17 cellular contexts compared by ENCODE assay signal in the genomic region with DNA sequence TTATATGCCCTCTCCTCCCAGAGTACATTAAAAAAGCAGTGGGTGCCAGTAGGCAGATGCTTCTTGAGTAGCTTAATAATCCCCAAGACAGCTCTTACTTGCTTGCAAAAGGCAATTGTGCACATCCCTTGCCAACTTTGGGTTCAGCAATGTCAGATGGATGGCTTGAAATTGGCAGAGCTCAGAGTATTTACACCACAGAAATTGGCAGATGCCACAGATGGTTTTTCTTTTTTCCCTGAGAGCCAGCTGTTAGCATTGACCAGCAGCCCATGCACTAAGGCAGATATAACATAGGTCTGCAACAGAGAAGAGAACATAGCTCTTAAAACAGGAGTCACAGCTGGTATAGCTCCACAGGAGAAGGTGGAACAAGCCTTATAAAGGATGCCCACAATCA. TPM values are rescaled to one million over a fixed set of nuclear protein-coding genes. Genes with fewer than 3 reads are reported as not detected.
DNase-seq lines count a peak whose midpoint lies in the region; ATAC-seq and TF ChIP-seq lines count a peak whose summit lies in the region.
"Had no signal": no experiment of that assay in that cellular context is flagged by ENCODE, and none has a peak within 500 bp of the region (broad histone marks: within the 10 kb centered on the region; RNA-seq: fewer than 3 reads in every experiment).

No MANE protein-coding gene starts in this region.

- no peaks in the 10 kb centered on the region for H3K79me2 ChIP-seq in DOHH2 (ENCODE audit: control insufficient read depth, low read length)

- no peaks in the 10 kb centered on the region for H4K20me1 ChIP-seq in DOHH2 (ENCODE audit: control insufficient read depth, insufficient read depth, low read depth, low read length)

- no peak overlapping the region for H3K27ac ChIP-seq in CD4-positive, CD25-positive, alpha-beta regulatory T cell (ENCODE audit: insufficient read depth, low read length, poor library complexity, severe bottlenecking)
- H3K27ac ChIP-seq in DOHH2 (ENCODE audit: low read depth, low read length), result peak overlapping the region; percentile 95
- H3K27ac ChIP-seq: epithelial cell of prostate, right atrium auricular region, thoracic aorta had no signal

- H3F3A ChIP-seq in DOHH2 (ENCODE audit: control insufficient read depth, insufficient read depth), result peaks cover 26% of the 10 kb centered on the region

- ATAC-seq in CD4-positive, CD25-positive, alpha-beta regulatory T cell (ENCODE audit: low read depth in 2 of 2), result no peak
- ATAC-seq in effector memory CD8-positive, alpha-beta T cell (replicated peaks), result no peak
- ATAC-seq in HG03571 (IDR thresholded peaks at IDR 0.05; ENCODE audit: unreplicated experiment), result no peak

- no peak for TF ChIP-seq CTCF in DOHH2 (IDR thresholded peaks at IDR 0.05; ENCODE audit: low read depth, low read length, poor library complexity, severe bottlenecking)

- no peaks in the 10 kb centered on the region for H3K27me3 ChIP-seq in CD4-positive, CD25-positive, alpha-beta regulatory T cell (ENCODE audit: control insufficient read depth, insufficient read depth, low read length)
- no peaks in the 10 kb centered on the region for H3K27me3 ChIP-seq in DOHH2 (ENCODE audit: control insufficient read depth, low read length)
- H3K27me3 ChIP-seq: right atrium auricular region had no signal

- peak overlapping the region; percentile 0 for H3K4me3 ChIP-seq in CD4-positive, CD25-positive, alpha-beta regulatory T cell (ENCODE audit: low read depth, low read length)
- H3K4me3 ChIP-seq in DOHH2 (ENCODE audit: low read length), result peak overlapping the region; percentile 58
- H3K4me3 ChIP-seq: right atrium auricular region, thoracic aorta had no signal

- H3K9me3 Mint-ChIP-seq in CD4-positive, CD25-positive, alpha-beta regulatory T cell, result peaks cover 0 to 4% (median 0%) of the 10 kb centered on the region in 7 donors
- H3K9me3 Mint-ChIP-seq in effector memory CD8-positive, alpha-beta T cell, result no peaks in the 10 kb centered on the region

- H3K4me1 ChIP-seq in CD4-positive, CD25-positive, alpha-beta regulatory T cell (ENCODE audit: control insufficient read depth, insufficient read depth, low read length, poor library complexity, severe bottlenecking), result peaks cover 41% of the 10 kb centered on the region
- peaks cover 78% of the 10 kb centered on the region for H3K4me1 ChIP-seq in DOHH2 (ENCODE audit: control insufficient read depth, low read length)
- H3K4me1 ChIP-seq: right atrium auricular region had no signal

- no peaks in the 10 kb centered on the region for H3K9me2 ChIP-seq in DOHH2 (replicated peaks; ENCODE audit: control insufficient read depth, low read length)

- peak overlapping the region; percentile 44 to 98 (median 88) for H3K27ac Mint-ChIP-seq in CD4-positive, CD25-positive, alpha-beta regulatory T cell
- H3K27ac Mint-ChIP-seq in effector memory CD8-positive, alpha-beta T cell, result peak overlapping the region; percentile 62 to 90

- no peaks in the 10 kb centered on the region for H3K9me3 ChIP-seq in CD4-positive, CD25-positive, alpha-beta regulatory T cell (ENCODE audit: control insufficient read depth in 2 of 2, low read length in 2 of 2)
- no peaks in the 10 kb centered on the region for H3K9me3 ChIP-seq in DOHH2 (ENCODE audit: control insufficient read depth, insufficient read depth, low read length)
- H3K9me3 ChIP-seq: right atrium auricular region, thoracic aorta had no signal

- H3K27me3 Mint-ChIP-seq in CD4-positive, CD25-positive, alpha-beta regulatory T cell, result peaks cover 3% of the 10 kb centered on the region
- H3K27me3 Mint-ChIP-seq in effector memory CD8-positive, alpha-beta T cell, result no peaks in the 10 kb centered on the region
- H3K27me3 Mint-ChIP-seq: brain had no signal

- no peaks in the 10 kb centered on the region for H3K36me3 ChIP-seq in CD4-positive, CD25-positive, alpha-beta regulatory T cell (ENCODE audit: control insufficient read depth, insufficient read depth, low read length)
- H3K36me3 ChIP-seq in DOHH2 (ENCODE audit: control insufficient read depth, low read length), result peaks cover 10% of the 10 kb centered on the region
- H3K36me3 ChIP-seq: right atrium auricular region, thoracic aorta had no signal

- peak overlapping the region; percentile 83 for H3K4me2 ChIP-seq in DOHH2 (ENCODE audit: low read length)

- peak in 1 of 3 donors; percentile 14 for DNase-seq in CD4-positive, CD25-positive, alpha-beta regulatory T cell
- peak; percentile 88 for DNase-seq in NCI-H446 treated with DMSO at 0.1 percent for 48 hours (lab: John Stamatoyannopoulos, UW)
- DNase-seq in effector memory CD8-positive, alpha-beta T cell, result no peak
- no peak for DNase-seq in hypothalamus (lab: John Stamatoyannopoulos, UW)
- no peak for DNase-seq in amygdala (lab: John Stamatoyannopoulos, UW)
- no peak for DNase-seq in HCEC 1CT
- DNase-seq: activated naive CD4-positive, alpha-beta T cell treated with Interleukin-2 at 50 U/mL for 16 hours; NCI-H1048; stimulated activated CD4-positive, alpha-beta T cell treated with anti-CD3 and anti-CD28 coated beads, Interleukin-2, amount 100 ng/mL, for 24 hours had no signal

- peak overlapping the region; percentile 11 to 56 (median 41) for H3K4me3 Mint-ChIP-seq in CD4-positive, CD25-positive, alpha-beta regulatory T cell
- peak overlapping the region; percentile 52 to 73 for H3K4me3 Mint-ChIP-seq in effector memory CD8-positive, alpha-beta T cell
- H3K4me3 Mint-ChIP-seq: brain had no signal

- peaks cover 29 to 48% (median 41%) of the 10 kb centered on the region in 4 donors for H3K4me1 Mint-ChIP-seq in CD4-positive, CD25-positive, alpha-beta regulatory T cell
- peaks cover 17 to 29% of the 10 kb centered on the region in 2 donors for H3K4me1 Mint-ChIP-seq in effector memory CD8-positive, alpha-beta T cell (ENCODE audit: low read depth in 2 of 2)

- no peaks in the 10 kb centered on the region for H3K36me3 Mint-ChIP-seq in CD4-positive, CD25-positive, alpha-beta regulatory T cell
- H3K36me3 Mint-ChIP-seq in effector memory CD8-positive, alpha-beta T cell (ENCODE audit: insufficient read depth), result no peaks in the 10 kb centered on the region
- H3K36me3 Mint-ChIP-seq: brain had no signal

RNA-seq across cellular contexts. Expression of a gene that starts 18.4 kb away (rescaled TPM):
- total RNA-seq in CD4-positive, CD25-positive, alpha-beta regulatory T cell, result 96.0 TPM
- 100 to 1,000 TPM; 149 to 205 (median 183) TPM for polyA plus RNA-seq in CD4-positive, CD25-positive, alpha-beta regulatory T cell

RNA-seq across cellular contexts. Expression of a gene that starts 47.7 kb away (rescaled TPM):
- total RNA-seq in CD4-positive, CD25-positive, alpha-beta regulatory T cell, result not detected
- polyA plus RNA-seq in CD4-positive, CD25-positive, alpha-beta regulatory T cell, result under 1 TPM in 3 of 4 donors, not detected in 1; 0.17 to 0.47 (median 0.18) TPM
- total RNA-seq: SK-MEL-5 had no signal
- polyA plus RNA-seq: BJ had no signal
